19 cellular contexts compared by ENCODE assay signal in genomic region chr3:61233828-61234227, GRCh38. TPM values are rescaled to one million over a fixed set of nuclear protein-coding genes. Genes with fewer than 3 reads are reported as not detected.
DNase-seq lines count a peak whose midpoint lies in the region; ATAC-seq, FAIRE-seq and TF ChIP-seq lines count a peak whose summit lies in the region.
"Had no signal": no experiment of that assay in that cellular context is flagged by ENCODE, and none has a peak within 500 bp of the region (broad histone marks: within the 10 kb centered on the region; RNA-seq: fewer than 3 reads in every experiment).

No MANE protein-coding gene starts in this region.

- H3K23ac ChIP-seq in H1 (ENCODE audit: insufficient read length) = no peak overlapping the region

- no peaks in the 10 kb centered on the region for H3K9me3 Mint-ChIP-seq in activated naive CD4-positive, alpha-beta T cell treated with anti-CD3 and anti-CD28 coated beads, Interleukin-2, amount 10 ng/mL, durations not matched to agents 7 days and 5 days
- H3K9me3 Mint-ChIP-seq: activated CD4-positive, alpha-beta T cell treated with anti-CD3 and anti-CD28 coated beads, Interleukin-2, amount 10 ng/mL, durations not matched to agents 24 days and 14 days; central memory CD8-positive, alpha-beta T cell had no signal

- no peaks in the 10 kb centered on the region for H3K27me3 ChIP-seq in H1 (replicated peaks in 1 of 4; ENCODE audit: control insufficient read depth in 3 of 4, extremely low read depth in 1 of 4, insufficient read depth in 3 of 4, low read length in 3 of 4)
- H3K27me3 ChIP-seq: esophagus squamous epithelium, ovary had no signal

- CTCF ChIA-PET in activated naive CD4-positive, alpha-beta T cell treated with anti-CD3 and anti-CD28 coated beads, Interleukin-2, amount 10 ng/mL, durations not matched to agents 7 days and 5 days (lab: Charles Lee) = no interaction called here
- CTCF ChIA-PET in H1 (lab: Charles Lee; ENCODE audit: partially characterized antibody) = no interaction called here

- no peak overlapping the region for H2BK12ac ChIP-seq in H1 (ENCODE audit: low read depth, low read length)

- H3K4me3 ChIP-seq in H1 (ENCODE audit: extremely low read depth in 1 of 4, insufficient read depth in 2 of 4, low read depth in 3 of 4, low read length in 4 of 4) = no peak overlapping the region
- H3K4me3 ChIP-seq: esophagus squamous epithelium, K562, ovary had no signal

- no peak overlapping the region for H4K8ac ChIP-seq in H1 (ENCODE audit: extremely low read depth, insufficient read depth, low read length)

- no peak overlapping the region for H2BK20ac ChIP-seq in H1 (ENCODE audit: low read length)

- no peaks in the 10 kb centered on the region for H3K36me3 ChIP-seq in H1 (ENCODE audit: control insufficient read depth in 2 of 4, insufficient read depth in 4 of 4, low read length in 3 of 4)
- H3K36me3 ChIP-seq: esophagus squamous epithelium, ovary had no signal

- peak overlapping the region; percentile 32; the same call in 1 of the 2 replicates for H2BK15ac ChIP-seq in H1 (ENCODE audit: low read length)

- intact Hi-C loops in posterior vena cava (cut with DNase I) = no loop called here

- H2AFZ ChIP-seq in H1 (ENCODE audit: low read length) = no peak overlapping the region

- H3K56ac ChIP-seq in H1 (replicated peaks; ENCODE audit: insufficient read length, low read depth, low read length) = no peak overlapping the region

- H3K9me3 ChIP-seq in H1 (ENCODE audit: insufficient read depth in 2 of 2, low read depth in 1 of 2, low read length in 1 of 2) = no peaks in the 10 kb centered on the region
- H3K9me3 ChIP-seq: esophagus squamous epithelium, ovary had no signal

- H3K4me2 ChIP-seq in H1 (ENCODE audit: insufficient read depth in 1 of 2, low read depth in 2 of 2, low read length in 2 of 2) = no peak overlapping the region

- no peaks in the 10 kb centered on the region for H4K20me1 ChIP-seq in H1 (replicated peaks in 1 of 2; ENCODE audit: control insufficient read depth in 1 of 2, insufficient read depth in 2 of 2, low read length in 2 of 2)

- H2AK5ac ChIP-seq in H1 (ENCODE audit: low read depth, low read length) = no peak overlapping the region

- no peaks in the 10 kb centered on the region for H3K79me2 ChIP-seq in H1 (ENCODE audit: control insufficient read depth in 1 of 2, insufficient read depth in 2 of 2, low read length in 2 of 2)

- H3K4me1 Mint-ChIP-seq in activated naive CD4-positive, alpha-beta T cell treated with anti-CD3 and anti-CD28 coated beads, Interleukin-2, amount 10 ng/mL, durations not matched to agents 7 days and 5 days = no peaks in the 10 kb centered on the region
- H3K4me1 Mint-ChIP-seq: B cell; central memory CD8-positive, alpha-beta T cell had no signal

- ATAC-seq in HG03064 (IDR thresholded peaks at IDR 0.05; ENCODE audit: low read depth, unreplicated experiment) (peak; percentile 38), GM18502 (IDR thresholded peaks at IDR 0.05; ENCODE audit: poor library complexity, unreplicated experiment) (no peak)
- ATAC-seq: K562 had no signal

- no peak for TF ChIP-seq EP300 in H1 (IDR thresholded peaks at IDR 0.05; ENCODE audit: borderline replicate concordance in 1 of 2, low read depth in 2 of 2, low read length in 2 of 2)

- no peak overlapping the region for H3K4me3 Mint-ChIP-seq in activated naive CD4-positive, alpha-beta T cell treated with anti-CD3 and anti-CD28 coated beads, Interleukin-2, amount 10 ng/mL, durations not matched to agents 7 days and 5 days
- H3K4me3 Mint-ChIP-seq: activated CD4-positive, alpha-beta T cell treated with anti-CD3 and anti-CD28 coated beads, Interleukin-2, amount 10 ng/mL, durations not matched to agents 24 days and 14 days; B cell; central memory CD8-positive, alpha-beta T cell had no signal

- H3K18ac ChIP-seq in H1 (ENCODE audit: extremely low read depth, low read length) = no peak overlapping the region

- no peaks in the 10 kb centered on the region for H3K27me3 Mint-ChIP-seq in activated naive CD4-positive, alpha-beta T cell treated with anti-CD3 and anti-CD28 coated beads, Interleukin-2, amount 10 ng/mL, durations not matched to agents 7 days and 5 days
- H3K27me3 Mint-ChIP-seq: activated CD4-positive, alpha-beta T cell treated with anti-CD3 and anti-CD28 coated beads, Interleukin-2, amount 10 ng/mL, durations not matched to agents 24 days and 14 days; B cell; central memory CD8-positive, alpha-beta T cell had no signal

- 58% methylated on average over 1 of the region's 1 CpG; no CpG with 5 or more reads in 1 of the 2 experiments for WGBS in H1 (ENCODE audit: extremely low coverage in 1 of 2, insufficient coverage in 1 of 2, insufficient read length in 1 of 2, insufficient replicate concordance in 2 of 2, low coverage in 1 of 2, low lambda C conversion rate in 2 of 2, missing lambda C conversion rate in 1 of 2), 2 experiments

- POLR2A ChIA-PET in H1 (lab: Charles Lee; ENCODE audit: partially characterized antibody) = no interaction called here

- TF ChIP-seq CTCF in H1 (IDR thresholded peaks at IDR 0.05; ENCODE audit: control extremely low read depth in 1 of 3, insufficient read depth in 1 of 3, low read depth in 1 of 3, low read length in 3 of 3) = no peak

- H3K79me1 ChIP-seq in H1 (ENCODE audit: low read depth, low read length) = no peaks in the 10 kb centered on the region

- H3K27ac Mint-ChIP-seq in activated naive CD4-positive, alpha-beta T cell treated with anti-CD3 and anti-CD28 coated beads, Interleukin-2, amount 10 ng/mL, durations not matched to agents 7 days and 5 days = peak overlapping the region; percentile 43
- H3K27ac Mint-ChIP-seq: activated CD4-positive, alpha-beta T cell treated with anti-CD3 and anti-CD28 coated beads, Interleukin-2, amount 10 ng/mL, durations not matched to agents 24 days and 14 days; B cell had no signal

- DNase-seq in activated naive CD4-positive, alpha-beta T cell treated with anti-CD3 and anti-CD28 coated beads, Interleukin-2, amount 10 ng/mL, durations not matched to agents 7 days and 5 days = no peak
- no peak for DNase-seq in activated naive CD4-positive, alpha-beta T cell treated with Interleukin-2 at 50 U/mL for 16 hours
- no peak for DNase-seq in H1 (ENCODE audit: low read depth in 1 of 2, low spot score in 2 of 2)
- DNase-seq in NAMALWA (ENCODE audit: low spot score) = no peak
- no peak for DNase-seq in posterior vena cava (ENCODE audit: low spot score)
- no peak for DNase-seq in NCI-H2029 (lab: John Stamatoyannopoulos, UW)
- DNase-seq: activated CD4-positive, alpha-beta T cell treated with anti-CD3 and anti-CD28 coated beads, Interleukin-2, amount 10 ng/mL, durations not matched to agents 24 days and 14 days; activated effector memory CD4-positive, alpha-beta T cell treated with Interleukin-2 at 50 U/mL for 16 hours; esophagus squamous epithelium; NCI-H2081 treated with DMSO at 0.1 percent for 48 hours; NCI-H510A; ovary; stimulated activated CD4-positive, alpha-beta T cell treated with anti-CD3 and anti-CD28 coated beads, Interleukin-4, amount 100 ng/mL, for 1 hour had no signal

- no peak overlapping the region for H2BK5ac ChIP-seq in H1 (ENCODE audit: low read depth, low read length)

- H3K27ac ChIP-seq in H1 (ENCODE audit: low read depth, low read length) = no peak overlapping the region
- H3K27ac ChIP-seq: 22Rv1, esophagus squamous epithelium, ovary had no signal

- H4K91ac ChIP-seq in H1 (replicated peaks; ENCODE audit: insufficient read length, low read length) = no peak overlapping the region

- FAIRE-seq in H1 (lab: Jason Lieb, UNC) = no peak
- FAIRE-seq: K562 had no signal

- no peak overlapping the region for H3K9ac ChIP-seq in H1 (replicated peaks in 1 of 4; ENCODE audit: extremely low read depth in 1 of 4, low read depth in 3 of 4, low read length in 3 of 4)

- H2BK120ac ChIP-seq in H1 (replicated peaks; ENCODE audit: low read depth, low read length) = no peak overlapping the region

- no peaks in the 10 kb centered on the region for H3K36me3 Mint-ChIP-seq in activated naive CD4-positive, alpha-beta T cell treated with anti-CD3 and anti-CD28 coated beads, Interleukin-2, amount 10 ng/mL, durations not matched to agents 7 days and 5 days

- H4K5ac ChIP-seq in H1 (ENCODE audit: insufficient read length, low read depth, low read length) = no peak overlapping the region

- no peak for TF ChIP-seq RAD21 in H1 (IDR thresholded peaks at IDR 0.05 in 1 of 2, conservative IDR thresholded peaks at IDR 0.05 in 1 of 2; ENCODE audit: low read depth in 2 of 2, low read length in 2 of 2)

- no peak overlapping the region for H3K14ac ChIP-seq in H1 (ENCODE audit: insufficient read length)

- H3K4ac ChIP-seq in H1 (replicated peaks; ENCODE audit: insufficient read length, low read depth, low read length) = no peak overlapping the region

- TF ChIP-seq POLR2A in H1 (IDR thresholded peaks at IDR 0.05; ENCODE audit: control extremely low read depth in 1 of 2, low read depth in 2 of 2, low read length in 2 of 2) = no peak

- no peaks in the 10 kb centered on the region for H3K23me2 ChIP-seq in H1 (ENCODE audit: low read depth, low read length)

- H3K4me1 ChIP-seq in H1 (replicated peaks in 1 of 4; ENCODE audit: control insufficient read depth in 3 of 4, insufficient read depth in 4 of 4, low read length in 3 of 4) = no peaks in the 10 kb centered on the region
- H3K4me1 ChIP-seq: esophagus squamous epithelium had no signal

TF ChIP-seq in H1, 55 proteins besides CTCF, POLR2A, EP300 and RAD21:
- TF ChIP-seq CHD2 (IDR thresholded peaks at IDR 0.05; ENCODE audit: low read length) = no peak
- no peak for TF ChIP-seq RFX5 (IDR thresholded peaks at IDR 0.05; ENCODE audit: borderline replicate concordance, low read depth, low read length)

RNA-seq across cellular contexts. Expression of gene FHIT, which starts 17.4 kb away (rescaled TPM):
- 1.8 and 3.2 TPM in 2 replicates for total RNA-seq in H1 (2021; fragmentation: NEBNext Ultra II Directional; extraction: Animal tissue kit (Norgen Biotek cat#: 25700))
- 0.89 and 1.2 TPM in 2 replicates for polyA plus RNA-seq in H1 (2011; rRNA removed)
- 1.4 TPM for polyA plus RNA-seq in H1 (2011; cell fraction: cytosol; rRNA removed)
- 2.6 TPM for polyA plus RNA-seq in H1 (2011; cell fraction: nucleus; rRNA removed)
- polyA plus RNA-seq in H1 (2012, experiment 1 of 2) = 1.5 to 5.7 TPM (median 2.4 TPM) in 4 replicates
- 1.4 TPM for polyA plus RNA-seq in H1 (2012, experiment 2 of 2)
- 2.2 TPM for polyA plus RNA-seq in H1 (2013, experiment 1 of 2)
- polyA plus RNA-seq in H1 (2013, experiment 2 of 2) = 1.7 TPM
- 1.8 and 1.9 TPM in 2 replicates for polyA minus RNA-seq in H1 (2011; rRNA and poly(A)+ RNA removed)
- polyA minus RNA-seq in H1 (2011; cell fraction: cytosol; rRNA and poly(A)+ RNA removed) = 2.1 TPM
- 16.2 TPM for polyA minus RNA-seq in H1 (2011; cell fraction: nucleus; rRNA and poly(A)+ RNA removed)
- 1 to 10 TPM; 6.0 to 9.2 TPM for total RNA-seq in posterior vena cava
